13 cellular contexts compared by ENCODE assay signal in genomic region chr16:28149016-28149888, GRCh38.
A peak's percentile ranks its signal among the peaks of the same experiment; 100 is the strongest.
DNase-seq lines count a peak whose midpoint lies in the region; ATAC-seq and TF ChIP-seq lines count a peak whose summit lies in the region.
"Had no signal": no experiment of that assay in that cellular context is flagged by ENCODE, and none has a peak within 500 bp of the region (broad histone marks: within the 10 kb centered on the region; RNA-seq: fewer than 3 reads in every experiment).

No MANE protein-coding gene starts in this region.

- no peaks in the 10 kb centered on the region for H3K9me3 ChIP-seq in upper lobe of right lung
- H3K9me3 ChIP-seq in sigmoid colon, result no peaks in the 10 kb centered on the region
- H3K9me3 ChIP-seq: esophagus squamous epithelium had no signal

- POLR2A ChIA-PET in activated CD4-positive, alpha-beta memory T cell treated with anti-CD3 and anti-CD28 coated beads, Interleukin-2, amount 10 ng/mL, durations not matched to agents 7 days and 5 days (lab: Charles Lee), result interaction anchor here (0.8 to 3.6 kb wide), 5 partner anchors 8 to 62 kb away, joined by 3 to 22 read pairs (median 4); partner anchors contain the start of gene XPO6

- H3K27me3 ChIP-seq in upper lobe of right lung (no peaks in the 10 kb centered on the region), sigmoid colon (no peaks in the 10 kb centered on the region)
- H3K27me3 ChIP-seq: esophagus squamous epithelium had no signal

- H3K4me3 Mint-ChIP-seq in activated naive CD4-positive, alpha-beta T cell treated with anti-CD3 and anti-CD28 coated beads, Interleukin-2, amount 10 ng/mL, durations not matched to agents 7 days and 5 days, result peak overlapping the region; percentile 22
- no peak overlapping the region for H3K4me3 Mint-ChIP-seq in activated CD4-positive, alpha-beta memory T cell treated with anti-CD3 and anti-CD28 coated beads, Interleukin-2, amount 10 ng/mL, durations not matched to agents 7 days and 5 days

- peaks cover 78% of the 10 kb centered on the region for H3K36me3 Mint-ChIP-seq in activated naive CD4-positive, alpha-beta T cell treated with anti-CD3 and anti-CD28 coated beads, Interleukin-2, amount 10 ng/mL, durations not matched to agents 7 days and 5 days
- H3K36me3 Mint-ChIP-seq in activated CD4-positive, alpha-beta memory T cell treated with anti-CD3 and anti-CD28 coated beads, Interleukin-2, amount 10 ng/mL, durations not matched to agents 7 days and 5 days (ENCODE audit: low read depth), result peaks cover 86% of the 10 kb centered on the region

- no peaks in the 10 kb centered on the region for H3K27me3 Mint-ChIP-seq in activated naive CD4-positive, alpha-beta T cell treated with anti-CD3 and anti-CD28 coated beads, Interleukin-2, amount 10 ng/mL, durations not matched to agents 7 days and 5 days
- H3K27me3 Mint-ChIP-seq in activated CD4-positive, alpha-beta memory T cell treated with anti-CD3 and anti-CD28 coated beads, Interleukin-2, amount 10 ng/mL, durations not matched to agents 7 days and 5 days, result no peaks in the 10 kb centered on the region

- 81 to 91% methylated on average over 11 of the region's 11 CpGs for WGBS in sigmoid colon, 2 donors

- TF ChIP-seq POLR2A in sigmoid colon (IDR thresholded peaks at IDR 0.05), result no peak

- no peak for TF ChIP-seq EP300 in sigmoid colon (IDR thresholded peaks at IDR 0.05)

- H3K4me1 Mint-ChIP-seq in activated naive CD4-positive, alpha-beta T cell treated with anti-CD3 and anti-CD28 coated beads, Interleukin-2, amount 10 ng/mL, durations not matched to agents 7 days and 5 days, result peaks cover 72% of the 10 kb centered on the region
- peaks cover 63% of the 10 kb centered on the region for H3K4me1 Mint-ChIP-seq in activated CD4-positive, alpha-beta memory T cell treated with anti-CD3 and anti-CD28 coated beads, Interleukin-2, amount 10 ng/mL, durations not matched to agents 7 days and 5 days

- DNase-seq in activated naive CD4-positive, alpha-beta T cell treated with anti-CD3 and anti-CD28 coated beads, Interleukin-2, amount 10 ng/mL, durations not matched to agents 7 days and 5 days, result peak; percentile 62
- DNase-seq in activated naive CD4-positive, alpha-beta T cell treated with anti-CD3 and anti-CD28 coated beads, Interleukin-2, amount 50 U/mL, for 16 hours, result no peak
- no peak for DNase-seq in activated CD4-positive, alpha-beta memory T cell treated with anti-CD3 and anti-CD28 coated beads, Interleukin-2, amount 10 ng/mL, durations not matched to agents 7 days and 5 days
- DNase-seq in fibroblast of mammary gland (ENCODE audit: low read depth) (peak; percentile 35), upper lobe of right lung (no peak), sigmoid colon (no peak)
- DNase-seq: activated effector memory CD4-positive, alpha-beta T cell treated with Interleukin-2 at 50 U/mL for 16 hours; esophagus squamous epithelium; hippocampal formation had no signal

- H3K9me3 Mint-ChIP-seq in activated naive CD4-positive, alpha-beta T cell treated with anti-CD3 and anti-CD28 coated beads, Interleukin-2, amount 10 ng/mL, durations not matched to agents 7 days and 5 days, result no peaks in the 10 kb centered on the region
- H3K9me3 Mint-ChIP-seq in activated CD4-positive, alpha-beta memory T cell treated with anti-CD3 and anti-CD28 coated beads, Interleukin-2, amount 10 ng/mL, durations not matched to agents 7 days and 5 days, result no peaks in the 10 kb centered on the region

- H3K4me3 ChIP-seq in fibroblast of mammary gland (ENCODE audit: control insufficient read depth, low read depth, low read length) (no peak overlapping the region), upper lobe of right lung (no peak overlapping the region), sigmoid colon (no peak overlapping the region)
- H3K4me3 ChIP-seq: esophagus squamous epithelium, smooth muscle cell had no signal

- H3K27ac Mint-ChIP-seq in activated naive CD4-positive, alpha-beta T cell treated with anti-CD3 and anti-CD28 coated beads, Interleukin-2, amount 10 ng/mL, durations not matched to agents 7 days and 5 days, result peak overlapping the region; percentile 88
- peak overlapping the region; percentile 78 for H3K27ac Mint-ChIP-seq in activated CD4-positive, alpha-beta memory T cell treated with anti-CD3 and anti-CD28 coated beads, Interleukin-2, amount 10 ng/mL, durations not matched to agents 7 days and 5 days

- intact Hi-C loops in upper lobe of right lung (cut with DNase I), result no loop called here
- intact Hi-C loops in sigmoid colon (cut with DNase I), result no loop called here

- peaks cover 93% of the 10 kb centered on the region for H3K36me3 ChIP-seq in upper lobe of right lung
- peaks cover 0 to 96% (median 26%) of the 10 kb centered on the region in 4 donors for H3K36me3 ChIP-seq in sigmoid colon

- ATAC-seq in upper lobe of right lung, result peak; percentile 57
- no peak for ATAC-seq in HG03457 (IDR thresholded peaks at IDR 0.05; ENCODE audit: unreplicated experiment)
- no peak for ATAC-seq in HG03354 (IDR thresholded peaks at IDR 0.05; ENCODE audit: poor library complexity, severe bottlenecking, unreplicated experiment)

- CTCF ChIA-PET in activated naive CD4-positive, alpha-beta T cell treated with anti-CD3 and anti-CD28 coated beads, Interleukin-2, amount 10 ng/mL, durations not matched to agents 7 days and 5 days (lab: Charles Lee), result interaction anchor here (1.0 to 3.5 kb wide), 4 partner anchors 8 to 61 kb away, joined by 3 to 16 read pairs (median 4); no protein-coding TSS in a partner anchor
- CTCF ChIA-PET in activated CD4-positive, alpha-beta memory T cell treated with anti-CD3 and anti-CD28 coated beads, Interleukin-2, amount 10 ng/mL, durations not matched to agents 7 days and 5 days (lab: Charles Lee), result interaction anchor here (0.7 to 1.2 kb wide), 4 partner anchors 8 to 69 kb away, joined by 3 to 7 read pairs (median 4); no protein-coding TSS in a partner anchor

- no peaks in the 10 kb centered on the region for H3K4me1 ChIP-seq in upper lobe of right lung
- H3K4me1 ChIP-seq in sigmoid colon, result no peaks in the 10 kb centered on the region
- H3K4me1 ChIP-seq: esophagus squamous epithelium had no signal

- no peak for TF ChIP-seq CTCF in fibroblast of mammary gland (conservative IDR thresholded peaks at IDR 0.05; ENCODE audit: control insufficient read depth, insufficient read depth, low read depth, low read length)
- TF ChIP-seq CTCF in upper lobe of right lung (IDR thresholded peaks at IDR 0.05), result no peak
- no peak for TF ChIP-seq CTCF in sigmoid colon (IDR thresholded peaks at IDR 0.05)

- H3K27ac ChIP-seq in upper lobe of right lung (no peak overlapping the region), sigmoid colon (no peak overlapping the region)
- H3K27ac ChIP-seq: esophagus squamous epithelium, VCaP had no signal

Comparison
In these comparisons a context has a peak if more than half of its experiments do, and no peak if none do; other contexts are left out.
1. DNase-seq: peak in activated naive CD4-positive, alpha-beta T cell treated with anti-CD3 and anti-CD28 coated beads, Interleukin-2, amount 10 ng/mL, durations not matched to agents 7 days and 5 days (single experiment) and fibroblast of mammary gland (single experiment); none in activated naive CD4-positive, alpha-beta T cell treated with anti-CD3 and anti-CD28 coated beads, Interleukin-2, amount 50 U/mL, for 16 hours (single experiment), activated CD4-positive, alpha-beta memory T cell treated with anti-CD3 and anti-CD28 coated beads, Interleukin-2, amount 10 ng/mL, durations not matched to agents 7 days and 5 days (single experiment), upper lobe of right lung (single experiment) and sigmoid colon (single experiment).